ENCODE assay signal across 12 cellular contexts in genomic region chr4:159540501-159540900, GRCh38.
"Had no signal": no experiment of that assay in that cellular context is flagged by ENCODE, and none has a peak within 500 bp of the region (broad histone marks: within the 10 kb centered on the region; RNA-seq: fewer than 3 reads in every experiment).

No MANE protein-coding gene starts in this region.

- H3K4me3 ChIP-seq: stomach, vagina had no signal

- H3K4me1 ChIP-seq: parathyroid adenoma, stomach, vagina had no signal

- H3K9me3 ChIP-seq: vagina had no signal

- H3K36me3 ChIP-seq: stomach, vagina had no signal

- ATAC-seq: activated CD4-positive, alpha-beta T cell treated with anti-CD3 and anti-CD28 coated beads for 36 hours; activated CD8-positive, alpha-beta T cell treated with anti-CD3 and anti-CD28 coated beads for 36 hours; activated T-cell treated with anti-CD3 and anti-CD28 coated beads, Interleukin-2, amount 50 U/mL, for 72 hours had no signal

- DNase-seq: activated CD4-positive, alpha-beta T cell treated with anti-CD3 and anti-CD28 coated beads for 36 hours; activated CD8-positive, alpha-beta memory T cell treated with anti-CD3 and anti-CD28 coated beads, Interleukin-2, amount 50 U/mL, for 4 hours; activated CD8-positive, alpha-beta T cell treated with anti-CD3 and anti-CD28 coated beads for 36 hours; activated T-cell treated with anti-CD3 and anti-CD28 coated beads, Interleukin-2, amount 50 U/mL, for 72 hours; effector CD4-positive, alpha-beta T cell; foreskin melanocyte; kidney glomerular epithelial cell; small intestine; stomach had no signal

- H3K27ac ChIP-seq: parathyroid adenoma, stomach, vagina, VCaP had no signal

- H3K27me3 ChIP-seq: stomach, vagina had no signal
